7 cellular contexts compared by ENCODE assay signal in genomic region chr12:110574717-110575230, GRCh38. TPM values are rescaled to one million over a fixed set of nuclear protein-coding genes. Genes with fewer than 3 reads are reported as not detected.
DNase-seq lines count a peak whose midpoint lies in the region; ATAC-seq, FAIRE-seq and TF ChIP-seq lines count a peak whose summit lies in the region.
"Not testable (repeated sequence)": the region's sequence is repeated elsewhere in the genome, so short reads cannot be mapped to it uniquely, and the experiment has no call there.

No MANE protein-coding gene starts in this region.

- not testable (repeated sequence) for TF ChIP-seq POLR2A in GM12878 (IDR thresholded peaks at IDR 0.05; ENCODE audit: low read depth, low read length)

- H3K9me3 ChIP-seq in CD4-positive, CD25-positive, alpha-beta regulatory T cell (ENCODE audit: control insufficient read depth in 2 of 2, low read length in 2 of 2): peaks cover 11 to 19% of the 10 kb centered on the region in 2 experiments
- H3K9me3 ChIP-seq in GM12878 (replicated peaks; ENCODE audit: control insufficient read depth, insufficient read depth, low read length); mesenchymal stem cell (ENCODE audit: control insufficient read depth, low read length): not testable (repeated sequence)
- H3K9me3 ChIP-seq in left ventricle myocardium inferior (replicated peaks): peaks cover 23% of the 10 kb centered on the region

- H3K4ac ChIP-seq in mesenchymal stem cell (ENCODE audit: low read depth in 1 of 2, low read length in 2 of 2): not testable (repeated sequence)

- peaks cover 46% of the 10 kb centered on the region for H3K4me1 ChIP-seq in CD4-positive, CD25-positive, alpha-beta regulatory T cell (ENCODE audit: control insufficient read depth, insufficient read depth, low read length, poor library complexity, severe bottlenecking)
- H3K4me1 ChIP-seq in GM12878 (ENCODE audit: control insufficient read depth, insufficient read depth, low read length) (peaks cover 12% of the 10 kb centered on the region), left ventricle myocardium inferior (peaks cover 80% of the 10 kb centered on the region)
- H3K4me1 ChIP-seq in mesenchymal stem cell (ENCODE audit: control insufficient read depth, insufficient read depth, low read depth, low read length): not testable (repeated sequence)

- not testable (repeated sequence) for H3K36me3 Mint-ChIP-seq in CD4-positive, CD25-positive, alpha-beta regulatory T cell
- H3K36me3 Mint-ChIP-seq in activated T-helper 2 cell treated with anti-CD3 and anti-CD28 coated beads, Interferon-gamma antibody, Interleukin-2, Interleukin-4, amounts not matched to agents 10 μg/mL and 5 μg/mL and 100 μg/mL, durations not matched to agents 14 hours and 24 hours and 36 hours (ENCODE audit: low read depth): peaks cover 51% of the 10 kb centered on the region
- H3K36me3 Mint-ChIP-seq in stimulated activated naive CD8-positive, alpha-beta T cell treated with anti-CD3 and anti-CD28 coated beads, Interleukin-15, Interleukin-2, amounts not matched to agents 100 ng/mL and 50 ng/mL, for 24 hours (ENCODE audit: low read depth): peaks cover 44% of the 10 kb centered on the region

- peak overlapping the region; percentile 14 for H3K4me3 ChIP-seq in CD4-positive, CD25-positive, alpha-beta regulatory T cell (ENCODE audit: low read depth, low read length)
- H3K4me3 ChIP-seq in GM12878: peak overlapping the region; percentile 28; the same call in 1 of the 2 replicates
- H3K4me3 ChIP-seq in left ventricle myocardium inferior: peak overlapping the region; percentile 13
- not testable (repeated sequence) for H3K4me3 ChIP-seq in mesenchymal stem cell (ENCODE audit: insufficient read depth in 1 of 2, low read depth in 1 of 2, low read length in 2 of 2)

- BruUV-seq in GM12878 (replicated peaks; lab: Mats Ljungman, UMichigan): not testable (repeated sequence)

- not testable (repeated sequence) for H2AK5ac ChIP-seq in mesenchymal stem cell (ENCODE audit: low read length, severe bottlenecking)

- peaks cover 85% of the 10 kb centered on the region for H3K79me2 ChIP-seq in GM12878 (ENCODE audit: control insufficient read depth, insufficient read depth, low read length)

- H3K9me3 Mint-ChIP-seq in CD4-positive, CD25-positive, alpha-beta regulatory T cell: peaks cover 0 to 16% (median 7%) of the 10 kb centered on the region in 7 donors
- peaks cover 25% of the 10 kb centered on the region for H3K9me3 Mint-ChIP-seq in activated T-helper 2 cell treated with anti-CD3 and anti-CD28 coated beads, Interferon-gamma antibody, Interleukin-2, Interleukin-4, amounts not matched to agents 10 μg/mL and 5 μg/mL and 100 μg/mL, durations not matched to agents 14 hours and 24 hours and 36 hours
- H3K9me3 Mint-ChIP-seq in stimulated activated naive CD8-positive, alpha-beta T cell treated with anti-CD3 and anti-CD28 coated beads, Interleukin-15, Interleukin-2, amounts not matched to agents 100 ng/mL and 50 ng/mL, for 24 hours: not testable (repeated sequence)

- not testable (repeated sequence) for H3K9ac ChIP-seq in GM12878 (ENCODE audit: control insufficient read depth, insufficient read depth, low read length)
- peak overlapping the region; percentile 45 for H3K9ac ChIP-seq in mesenchymal stem cell (ENCODE audit: low read length)

- H3K27ac ChIP-seq in CD4-positive, CD25-positive, alpha-beta regulatory T cell (ENCODE audit: insufficient read depth, low read length, poor library complexity, severe bottlenecking); GM12878 (ENCODE audit: control insufficient read depth, insufficient read depth); mesenchymal stem cell (ENCODE audit: low read length, poor library complexity, severe bottlenecking): not testable (repeated sequence)
- 0 out of 2 replicates have a peak overlapping the region, but pooled peaks have one; percentile 34 for H3K27ac ChIP-seq in RWPE1
- H3K27ac ChIP-seq in left ventricle myocardium inferior (replicated peaks): peak overlapping the region; percentile 91

- in situ Hi-C loops in GM12878 (cut with MboI): not testable (repeated sequence)

- H3K79me1 ChIP-seq in mesenchymal stem cell (replicated peaks; ENCODE audit: low read length, poor library complexity, severe bottlenecking): not testable (repeated sequence)

- not testable (repeated sequence) for FAIRE-seq in GM12878 (lab: Jason Lieb, UNC)

- not testable (repeated sequence) for H2BK120ac ChIP-seq in mesenchymal stem cell (ENCODE audit: low read depth, low read length)

- H3K4me3 Mint-ChIP-seq in CD4-positive, CD25-positive, alpha-beta regulatory T cell: peak overlapping the region in 1 of 4 donors; percentile 15
- not testable (repeated sequence) for H3K4me3 Mint-ChIP-seq in activated T-helper 2 cell treated with anti-CD3 and anti-CD28 coated beads, Interferon-gamma antibody, Interleukin-2, Interleukin-4, amounts not matched to agents 10 μg/mL and 5 μg/mL and 100 μg/mL, durations not matched to agents 14 hours and 24 hours and 36 hours (ENCODE audit: low read depth)
- H3K4me3 Mint-ChIP-seq in stimulated activated naive CD8-positive, alpha-beta T cell treated with anti-CD3 and anti-CD28 coated beads, Interleukin-15, Interleukin-2, amounts not matched to agents 100 ng/mL and 50 ng/mL, for 24 hours: peak overlapping the region; percentile 45

- intact Hi-C loops in activated T-helper 2 cell treated with anti-CD3 and anti-CD28 coated beads, Interferon-gamma antibody, Interleukin-2, Interleukin-4, amounts not matched to agents 10 μg/mL and 5 μg/mL and 100 μg/mL, durations not matched to agents 14 hours and 24 hours and 36 hours (cut with micrococcal nuclease): loop anchor here (10.0 kb wide), 2 partner anchors 510 to 860 kb away; no protein-coding TSS in a partner anchor
- intact Hi-C loops in GM12878 (cut with micrococcal nuclease; ENCODE audit: unreplicated experiment); left ventricle myocardium inferior (cut with micrococcal nuclease): not testable (repeated sequence)

- H2BK5ac ChIP-seq in mesenchymal stem cell (ENCODE audit: low read depth, low read length, poor library complexity, severe bottlenecking): not testable (repeated sequence)

- not testable (repeated sequence) for H3K36me3 ChIP-seq in CD4-positive, CD25-positive, alpha-beta regulatory T cell (ENCODE audit: control insufficient read depth, insufficient read depth, low read length); left ventricle myocardium inferior; mesenchymal stem cell (ENCODE audit: control insufficient read depth in 1 of 2, insufficient read depth in 2 of 2, low read depth in 1 of 2, low read length in 2 of 2)
- H3K36me3 ChIP-seq in GM12878 (ENCODE audit: control insufficient read depth in 2 of 2, insufficient read depth in 2 of 2, low read length in 1 of 2): peaks cover 0 to 11% of the 10 kb centered on the region in 2 experiments; a peak in 1 of 4 replicates

- H4K91ac ChIP-seq in mesenchymal stem cell (ENCODE audit: low read length): not testable (repeated sequence)

- H3K27ac Mint-ChIP-seq in CD4-positive, CD25-positive, alpha-beta regulatory T cell: peak overlapping the region in 1 of 3 donors; percentile 32
- peak overlapping the region; percentile 7 for H3K27ac Mint-ChIP-seq in activated T-helper 2 cell treated with anti-CD3 and anti-CD28 coated beads, Interferon-gamma antibody, Interleukin-2, Interleukin-4, amounts not matched to agents 10 μg/mL and 5 μg/mL and 100 μg/mL, durations not matched to agents 14 hours and 24 hours and 36 hours
- H3K27ac Mint-ChIP-seq in stimulated activated naive CD8-positive, alpha-beta T cell treated with anti-CD3 and anti-CD28 coated beads, Interleukin-15, Interleukin-2, amounts not matched to agents 100 ng/mL and 50 ng/mL, for 24 hours: peak overlapping the region; percentile 80

- SMC1A ChIA-PET in GM12878 (lab: Charles Lee; ENCODE audit: uncharacterized antibody, unreplicated experiment): interaction anchor here (0.8 to 11.7 kb wide), 13 partner anchors 12 to 122 kb away, joined by 3 to 308 read pairs (median 8); no protein-coding TSS in a partner anchor

- RAD21 ChIA-PET in GM12878 (lab: Charles Lee; ENCODE audit: unreplicated experiment): interaction anchor here (0.6 to 4.5 kb wide), 15 partner anchors 8 to 61 kb away, joined by 3 to 41 read pairs (median 11); no protein-coding TSS in a partner anchor

- not testable (repeated sequence) for H4K20me1 ChIP-seq in GM12878 (ENCODE audit: control insufficient read depth, insufficient read depth)

- not testable (repeated sequence) for H2BK12ac ChIP-seq in mesenchymal stem cell (ENCODE audit: low read length in 2 of 2)

- DNase-seq in CD4-positive, CD25-positive, alpha-beta regulatory T cell; RWPE1 (ENCODE audit: low spot score); activated T-helper 2 cell treated with anti-CD3 and anti-CD28 coated beads, Interferon-gamma antibody, Interleukin-2, Interleukin-4, amounts not matched to agents 10 μg/mL and 5 μg/mL and 100 μg/mL, durations not matched to agents 14 hours and 24 hours and 36 hours (ENCODE audit: low spot score); GM12878 (ENCODE audit: low read depth, low spot score); left ventricle myocardium inferior; mesenchymal stem cell: not testable (repeated sequence)

- not testable (repeated sequence) for H3K14ac ChIP-seq in mesenchymal stem cell (ENCODE audit: low read length in 2 of 2)

- TF ChIP-seq RAD21 in GM12878 (IDR thresholded peaks at IDR 0.05; ENCODE audit: insufficient read depth, low read depth, low read length): not testable (repeated sequence)

- WGBS in GM12878 (ENCODE audit: insufficient coverage, insufficient replicate concordance, low lambda C conversion rate, missing lambda C conversion rate): 96% methylated on average over 9 of the region's 10 CpGs
- WGBS in mesenchymal stem cell: 92% methylated on average over 8 of the region's 10 CpGs

- not testable (repeated sequence) for TF ChIP-seq CTCF in RWPE1 (conservative IDR thresholded peaks at IDR 0.05; ENCODE audit: low read depth); GM12878 (IDR thresholded peaks at IDR 0.05 in 2 of 3, conservative IDR thresholded peaks at IDR 0.05 in 1 of 3; ENCODE audit: control insufficient read depth in 2 of 3, extremely low read depth in 1 of 3, insufficient read depth in 1 of 3, low read depth in 3 of 3, low read length in 3 of 3); left ventricle myocardium inferior (IDR thresholded peaks at IDR 0.05; ENCODE audit: borderline replicate concordance)

- H3K27me3 Mint-ChIP-seq in CD4-positive, CD25-positive, alpha-beta regulatory T cell; activated T-helper 2 cell treated with anti-CD3 and anti-CD28 coated beads, Interferon-gamma antibody, Interleukin-2, Interleukin-4, amounts not matched to agents 10 μg/mL and 5 μg/mL and 100 μg/mL, durations not matched to agents 14 hours and 24 hours and 36 hours (ENCODE audit: low read depth); stimulated activated naive CD8-positive, alpha-beta T cell treated with anti-CD3 and anti-CD28 coated beads, Interleukin-15, Interleukin-2, amounts not matched to agents 100 ng/mL and 50 ng/mL, for 24 hours: not testable (repeated sequence)

- H3K4me1 Mint-ChIP-seq in CD4-positive, CD25-positive, alpha-beta regulatory T cell: peaks cover 10 to 64% (median 46%) of the 10 kb centered on the region in 4 donors
- H3K4me1 Mint-ChIP-seq in activated T-helper 2 cell treated with anti-CD3 and anti-CD28 coated beads, Interferon-gamma antibody, Interleukin-2, Interleukin-4, amounts not matched to agents 10 μg/mL and 5 μg/mL and 100 μg/mL, durations not matched to agents 14 hours and 24 hours and 36 hours (ENCODE audit: low read depth): peaks cover 45% of the 10 kb centered on the region
- peaks cover 71% of the 10 kb centered on the region for H3K4me1 Mint-ChIP-seq in stimulated activated naive CD8-positive, alpha-beta T cell treated with anti-CD3 and anti-CD28 coated beads, Interleukin-15, Interleukin-2, amounts not matched to agents 100 ng/mL and 50 ng/mL, for 24 hours (ENCODE audit: low read depth)

- CTCF ChIA-PET in RWPE1 (lab: Yijun Ruan, JAX): interaction anchor here (0.6 to 0.7 kb wide), 3 partner anchors 9 to 358 kb away, joined by 3 to 4 read pairs (median 3); no protein-coding TSS in a partner anchor
- CTCF ChIA-PET in GM12878 (lab: Yijun Ruan, JAX): interaction anchor here (1.0 to 4.8 kb wide), 9 partner anchors 13 to 106 kb away, joined by 3 to 35 read pairs (median 9); partner anchors contain the start of genes FAM216A and GPN3

- H4K8ac ChIP-seq in mesenchymal stem cell (ENCODE audit: low read length): not testable (repeated sequence)

- H3K23ac ChIP-seq in mesenchymal stem cell (ENCODE audit: low read length in 2 of 2): not testable (repeated sequence)

- H3K4me2 ChIP-seq in GM12878 (ENCODE audit: control insufficient read depth, insufficient read depth): peak overlapping the region; percentile 58; the same call in 1 of the 2 replicates
- not testable (repeated sequence) for H3K4me2 ChIP-seq in mesenchymal stem cell (ENCODE audit: low read length, poor library complexity, severe bottlenecking)

- not testable (repeated sequence) for H3K18ac ChIP-seq in mesenchymal stem cell (ENCODE audit: low read depth in 1 of 2, low read length in 2 of 2)

- H2AFZ ChIP-seq in GM12878 (ENCODE audit: control insufficient read depth, low read depth, low read length); mesenchymal stem cell (ENCODE audit: low read depth, low read length): not testable (repeated sequence)

- H3K27me3 ChIP-seq in CD4-positive, CD25-positive, alpha-beta regulatory T cell (ENCODE audit: control insufficient read depth, insufficient read depth, low read length); GM12878 (replicated peaks in 1 of 2; ENCODE audit: control insufficient read depth in 2 of 2, insufficient read depth in 2 of 2, low read length in 1 of 2); left ventricle myocardium inferior (ENCODE audit: low read depth); mesenchymal stem cell (ENCODE audit: control insufficient read depth in 1 of 2, insufficient read depth in 1 of 2, low read length in 2 of 2): not testable (repeated sequence)

- ATAC-seq in CD4-positive, CD25-positive, alpha-beta regulatory T cell (ENCODE audit: low read depth in 2 of 2); GM12878: not testable (repeated sequence)

- not testable (repeated sequence) for TF ChIP-seq EP300 in GM12878 (IDR thresholded peaks at IDR 0.05; ENCODE audit: borderline replicate concordance in 1 of 2, control insufficient read depth in 1 of 2, low read depth in 2 of 2, low read length in 2 of 2)

- H2BK15ac ChIP-seq in mesenchymal stem cell (ENCODE audit: low read depth, poor library complexity, severe bottlenecking): not testable (repeated sequence)

- POLR2A ChIA-PET in RWPE1 (lab: Yijun Ruan, JAX; ENCODE audit: low non-redundant PET): not testable (repeated sequence)
- POLR2A ChIA-PET in GM12878 (lab: Charles Lee): interaction anchor here (0.6 to 8.8 kb wide), 13 partner anchors 9 to 720 kb away, joined by 3 to 122 read pairs (median 8); no protein-coding TSS in a partner anchor

RNA-seq across cellular contexts. Expression of gene PPTC7, which starts 8.3 kb away (rescaled TPM):
- 42.3 TPM for total RNA-seq in CD4-positive, CD25-positive, alpha-beta regulatory T cell
- polyA plus RNA-seq in CD4-positive, CD25-positive, alpha-beta regulatory T cell: 10 to 100 TPM in 1 of 4 donors, 1 to 10 TPM in 3; 6.7 to 10.3 (median 8.4) TPM
- 41.7 and 42.4 TPM in 2 replicates for total RNA-seq in activated T-helper 2 cell treated with anti-CD3 and anti-CD28 coated beads, Interferon-gamma antibody, Interleukin-2, Interleukin-4, amounts not matched to agents 10 μg/mL and 5 μg/mL and 100 μg/mL, durations not matched to agents 14 hours and 24 hours and 36 hours
- total RNA-seq in GM12878 (2013; cell fraction: nucleolus; rRNA removed): 97.8 and 98.0 TPM in 2 replicates
- total RNA-seq in GM12878 (2014; rRNA removed) (8.3 and 9.1 TPM in 2 replicates), GM12878 (2014; rRNA removed; fragmentation: Illumina TruSeq; extraction: Trizol) (13.4 and 13.9 TPM in 2 replicates), GM12878 (2021) (31.0 and 31.4 TPM in 2 replicates), left ventricle myocardium inferior (103 TPM)
- polyA plus RNA-seq in GM12878 (2011; ENCODE audit: low read depth): 16.5 TPM
- polyA plus RNA-seq in GM12878 (2011; rRNA removed) (69.6 and 89.2 TPM in 2 replicates), GM12878 (2014; fragmentation: Illumina TruSeq; extraction: Trizol) (29.8 and 37.9 TPM in 2 replicates), GM12878 (2014; fragmentation: Nextera tagmentation; extraction: Ambion mirVana) (1 to 10 TPM; 5.0 to 8.9 TPM), GM12878 (2014; rRNA removed) (24.8 and 25.9 TPM in 2 replicates), GM12878 (2016; fragmentation: Nextera tagmentation; extraction: Ambion mirVana) (10 to 100 TPM in 1 of 2 experiments, 1 to 10 TPM in 1; 4.0 to 11.3 TPM)
- 26.8 and 32.6 TPM in 2 replicates for polyA plus RNA-seq in GM12878 (2011; cell fraction: cytosol; rRNA removed)
- 36.0 and 57.5 TPM in 2 replicates for polyA plus RNA-seq in GM12878 (2011; cell fraction: nucleus; rRNA removed)
- polyA plus RNA-seq in GM12878 (2012): 24.9 and 34.0 TPM in 2 replicates
- 80.9 and 102 TPM in 2 replicates for polyA minus RNA-seq in GM12878 (2011; rRNA and poly(A)+ RNA removed)
- 29.1 and 29.5 TPM in 2 replicates for polyA minus RNA-seq in GM12878 (2011; cell fraction: cytosol; rRNA and poly(A)+ RNA removed)
- polyA minus RNA-seq in GM12878 (2011; cell fraction: nucleus; rRNA and poly(A)+ RNA removed): 34.9 and 43.1 TPM in 2 replicates
- polyA plus RNA-seq in mesenchymal stem cell (2013, experiment 1 of 2): 14.0 TPM
- 14.8 TPM for polyA plus RNA-seq in mesenchymal stem cell (2013, experiment 2 of 2)

RNA-seq across cellular contexts. Expression of gene TCTN1, which starts 39.2 kb away (rescaled TPM):
- 1.6 TPM for total RNA-seq in CD4-positive, CD25-positive, alpha-beta regulatory T cell
- 1 to 10 TPM; 2.7 to 5.8 (median 4.0) TPM for polyA plus RNA-seq in CD4-positive, CD25-positive, alpha-beta regulatory T cell
- 5.1 and 6.6 TPM in 2 replicates for total RNA-seq in activated T-helper 2 cell treated with anti-CD3 and anti-CD28 coated beads, Interferon-gamma antibody, Interleukin-2, Interleukin-4, amounts not matched to agents 10 μg/mL and 5 μg/mL and 100 μg/mL, durations not matched to agents 14 hours and 24 hours and 36 hours
- total RNA-seq in GM12878 (2013; cell fraction: nucleolus; rRNA removed): 34.3 and 34.6 TPM in 2 replicates
- total RNA-seq in GM12878 (2014; rRNA removed) (15.3 and 15.6 TPM in 2 replicates), GM12878 (2014; rRNA removed; fragmentation: Illumina TruSeq; extraction: Trizol) (15.3 and 16.6 TPM in 2 replicates), GM12878 (2021) (11.5 and 13.8 TPM in 2 replicates), left ventricle myocardium inferior (21.6 TPM)
- polyA plus RNA-seq in GM12878 (2011; ENCODE audit: low read depth): 27.3 TPM
- polyA plus RNA-seq in GM12878 (2011; rRNA removed) (16.7 and 18.6 TPM in 2 replicates), GM12878 (2014; fragmentation: Illumina TruSeq; extraction: Trizol) (12.9 and 21.2 TPM in 2 replicates), GM12878 (2014; fragmentation: Nextera tagmentation; extraction: Ambion mirVana) (10 to 100 TPM in 1 of 2 experiments, 1 to 10 TPM in 1; 8.8 to 10.2 TPM), GM12878 (2014; rRNA removed) (15.4 and 20.3 TPM in 2 replicates), GM12878 (2016; fragmentation: Nextera tagmentation; extraction: Ambion mirVana) (10 to 100 TPM; 16.7 to 23.5 TPM)
- polyA plus RNA-seq in GM12878 (2011; cell fraction: cytosol; rRNA removed): 5.9 and 7.3 TPM in 2 replicates
- polyA plus RNA-seq in GM12878 (2011; cell fraction: nucleus; rRNA removed): 19.5 and 23.1 TPM in 2 replicates
- polyA plus RNA-seq in GM12878 (2012): 12.8 and 15.4 TPM in 2 replicates
- 7.3 and 14.8 TPM in 2 replicates for polyA minus RNA-seq in GM12878 (2011; rRNA and poly(A)+ RNA removed)
- 2.4 and 3.9 TPM in 2 replicates for polyA minus RNA-seq in GM12878 (2011; cell fraction: cytosol; rRNA and poly(A)+ RNA removed)
- polyA minus RNA-seq in GM12878 (2011; cell fraction: nucleus; rRNA and poly(A)+ RNA removed): 9.6 and 11.4 TPM in 2 replicates
- 58.1 TPM for polyA plus RNA-seq in mesenchymal stem cell (2013, experiment 1 of 2)
- polyA plus RNA-seq in mesenchymal stem cell (2013, experiment 2 of 2): 60.5 TPM
